2 cellular contexts compared by ENCODE assay signal in genomic region chr6:12603711-12604049, GRCh38.
TF ChIP-seq lines count a peak whose summit lies in the region.

No MANE protein-coding gene starts in this region.

TF ChIP-seq in SK-N-SH, 30 proteins besides CTCF, POLR2A, EP300 and RAD21 (continued from another document):
- TF ChIP-seq POLR2AphosphoS5 (IDR thresholded peaks at IDR 0.05; ENCODE audit: low read depth, low read length) = no peak
- TF ChIP-seq, protein P1, sequence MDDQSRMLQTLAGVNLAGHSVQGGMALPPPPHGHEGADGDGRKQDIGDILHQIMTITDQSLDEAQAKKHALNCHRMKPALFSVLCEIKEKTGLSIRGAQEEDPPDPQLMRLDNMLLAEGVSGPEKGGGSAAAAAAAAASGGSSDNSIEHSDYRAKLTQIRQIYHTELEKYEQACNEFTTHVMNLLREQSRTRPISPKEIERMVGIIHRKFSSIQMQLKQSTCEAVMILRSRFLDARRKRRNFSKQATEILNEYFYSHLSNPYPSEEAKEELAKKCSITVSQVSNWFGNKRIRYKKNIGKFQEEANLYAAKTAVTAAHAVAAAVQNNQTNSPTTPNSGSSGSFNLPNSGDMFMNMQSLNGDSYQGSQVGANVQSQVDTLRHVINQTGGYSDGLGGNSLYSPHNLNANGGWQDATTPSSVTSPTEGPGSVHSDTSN (IDR thresholded peaks at IDR 0.05) = no peak
- TF ChIP-seq GABPA (IDR thresholded peaks at IDR 0.05; ENCODE audit: low read depth) = no peak
- TF ChIP-seq TEAD4 (IDR thresholded peaks at IDR 0.05; ENCODE audit: borderline replicate concordance, insufficient read depth) = no peak
- TF ChIP-seq SIN3A (IDR thresholded peaks at IDR 0.05; ENCODE audit: borderline replicate concordance, low read depth, low read length) = no peak
- no peak for TF ChIP-seq ZBTB33 (IDR thresholded peaks at IDR 0.05; ENCODE audit: borderline replicate concordance, low read depth)
- no peak for TF ChIP-seq RXRA (IDR thresholded peaks at IDR 0.05; ENCODE audit: borderline replicate concordance, low read depth)
- no peak for TF ChIP-seq FOSL2 (IDR thresholded peaks at IDR 0.05; ENCODE audit: borderline replicate concordance, low read depth)

TF ChIP-seq in SK-N-SH treated with all-trans-retinoic acid at 6 μM for 48 hours, 23 proteins besides CTCF, POLR2A, EP300 and RAD21 (continued from another document):
- TF ChIP-seq OSR1 (CRISPR knock-in tag; IDR thresholded peaks at IDR 0.05) (no peak), TOX (CRISPR knock-in tag; IDR thresholded peaks at IDR 0.05; ENCODE audit: borderline replicate concordance) (no peak), POU6F1 (CRISPR knock-in tag; IDR thresholded peaks at IDR 0.05; ENCODE audit: borderline replicate concordance, low read depth) (no peak), GLIS3 (CRISPR knock-in tag; IDR thresholded peaks at IDR 0.05) (no peak), ZC3H10 (CRISPR knock-in tag; IDR thresholded peaks at IDR 0.05) (no peak), RARB (CRISPR knock-in tag; IDR thresholded peaks at IDR 0.05) (no peak), CSRNP3 (CRISPR knock-in tag; IDR thresholded peaks at IDR 0.05) (no peak), ARNTL (CRISPR knock-in tag; IDR thresholded peaks at IDR 0.05; ENCODE audit: borderline replicate concordance, low read depth) (no peak), CREB5 (CRISPR knock-in tag; IDR thresholded peaks at IDR 0.05; ENCODE audit: low read depth) (no peak)
TF ChIP-seq in SK-N-SH treated with all-trans-retinoic acid at 6 μM for 48 hours: peak in this region for 0.
